In genomic region chr7:105916603-105917002, GRCh38 we compare ENCODE assay signal across 1 cellular context.
TF ChIP-seq lines count a peak whose summit lies in the region.

No MANE protein-coding gene starts in this region.

TF ChIP-seq in SK-N-SH, 30 proteins besides CTCF, POLR2A, EP300 and RAD21 (continued from another document):
- TF ChIP-seq REST (IDR thresholded peaks at IDR 0.05; ENCODE audit: low read depth, low read length) = no peak
- no peak for TF ChIP-seq POLR2AphosphoS5 (IDR thresholded peaks at IDR 0.05; ENCODE audit: low read depth, low read length)
- TF ChIP-seq NRF1 (IDR thresholded peaks at IDR 0.05; ENCODE audit: low read depth, low read length) = no peak
- peak; percentile 78 for TF ChIP-seq NFIC (IDR thresholded peaks at IDR 0.05; ENCODE audit: borderline replicate concordance)
- no peak for TF ChIP-seq RXRA (IDR thresholded peaks at IDR 0.05; ENCODE audit: borderline replicate concordance, low read depth)
- peak; percentile 32; the same call in 1 of the 2 replicates for TF ChIP-seq TCF12 (IDR thresholded peaks at IDR 0.05)
- no peak for TF ChIP-seq SIN3A (IDR thresholded peaks at IDR 0.05; ENCODE audit: borderline replicate concordance, low read depth, low read length)
- TF ChIP-seq USF1 (IDR thresholded peaks at IDR 0.05; ENCODE audit: borderline replicate concordance, low read depth) = no peak
- TF ChIP-seq FOSL2 (IDR thresholded peaks at IDR 0.05; ENCODE audit: borderline replicate concordance, low read depth) = peak; percentile 64; the same call in 1 of the 2 replicates
- no peak for TF ChIP-seq YY1 (IDR thresholded peaks at IDR 0.05; ENCODE audit: low read depth)
- TF ChIP-seq FOXJ3 (CRISPR knock-in tag; IDR thresholded peaks at IDR 0.05) = no peak
- no peak for TF ChIP-seq GATA2 (CRISPR knock-in tag; IDR thresholded peaks at IDR 0.05)
- no peak for TF ChIP-seq EZH2phosphoT487 (IDR thresholded peaks at IDR 0.05; ENCODE audit: borderline replicate concordance, low read depth)
- TF ChIP-seq TEAD4 (IDR thresholded peaks at IDR 0.05; ENCODE audit: borderline replicate concordance, insufficient read depth) = no peak
- TF ChIP-seq PBX3 (IDR thresholded peaks at IDR 0.05) = no peak
- no peak for TF ChIP-seq USF2 (IDR thresholded peaks at IDR 0.05; ENCODE audit: borderline replicate concordance, low read depth, low read length)
- no peak for TF ChIP-seq ELF1 (IDR thresholded peaks at IDR 0.05)
- TF ChIP-seq GABPA (IDR thresholded peaks at IDR 0.05; ENCODE audit: low read depth) = no peak
- no peak for TF ChIP-seq CHD2 (IDR thresholded peaks at IDR 0.05; ENCODE audit: low read length, partially characterized antibody)
- no peak for TF ChIP-seq SMC3 (IDR thresholded peaks at IDR 0.05; ENCODE audit: low read depth, low read length)
- TF ChIP-seq MEF2A (IDR thresholded peaks at IDR 0.05; ENCODE audit: borderline replicate concordance, low read depth) = no peak
- peak; percentile 38; the same call in 1 of the 2 replicates for TF ChIP-seq JUND (IDR thresholded peaks at IDR 0.05)
- no peak for TF ChIP-seq IRF3 (IDR thresholded peaks at IDR 0.05; ENCODE audit: low read depth, low read length)
- TF ChIP-seq TAF1 (IDR thresholded peaks at IDR 0.05; ENCODE audit: borderline replicate concordance, low read depth, low read length) = no peak
- TF ChIP-seq MXI1 (IDR thresholded peaks at IDR 0.05; ENCODE audit: low read depth, low read length) = no peak
- no peak for TF ChIP-seq FOXM1 (IDR thresholded peaks at IDR 0.05; ENCODE audit: low read depth)
